In genomic region chr6:33696076-33696475, GRCh38 we compare ENCODE assay signal across 1 cellular context.
TF ChIP-seq lines count a peak whose summit lies in the region.

No MANE protein-coding gene starts in this region.

TF ChIP-seq in WTC11, 78 proteins besides CTCF, POLR2A, EP300 and RAD21 (continued from another document):
- no peak for TF ChIP-seq ZNF532 (CRISPR knock-in tag; IDR thresholded peaks at IDR 0.05; ENCODE audit: borderline replicate concordance)
- TF ChIP-seq, protein P1, sequence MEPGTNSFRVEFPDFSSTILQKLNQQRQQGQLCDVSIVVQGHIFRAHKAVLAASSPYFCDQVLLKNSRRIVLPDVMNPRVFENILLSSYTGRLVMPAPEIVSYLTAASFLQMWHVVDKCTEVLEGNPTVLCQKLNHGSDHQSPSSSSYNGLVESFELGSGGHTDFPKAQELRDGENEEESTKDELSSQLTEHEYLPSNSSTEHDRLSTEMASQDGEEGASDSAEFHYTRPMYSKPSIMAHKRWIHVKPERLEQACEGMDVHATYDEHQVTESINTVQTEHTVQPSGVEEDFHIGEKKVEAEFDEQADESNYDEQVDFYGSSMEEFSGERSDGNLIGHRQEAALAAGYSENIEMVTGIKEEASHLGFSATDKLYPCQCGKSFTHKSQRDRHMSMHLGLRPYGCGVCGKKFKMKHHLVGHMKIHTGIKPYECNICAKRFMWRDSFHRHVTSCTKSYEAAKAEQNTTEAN (CRISPR knock-in tag; IDR thresholded peaks at IDR 0.05) = no peak
- no peak for TF ChIP-seq ERG (CRISPR knock-in tag; IDR thresholded peaks at IDR 0.05)
